In the genomic region with DNA sequence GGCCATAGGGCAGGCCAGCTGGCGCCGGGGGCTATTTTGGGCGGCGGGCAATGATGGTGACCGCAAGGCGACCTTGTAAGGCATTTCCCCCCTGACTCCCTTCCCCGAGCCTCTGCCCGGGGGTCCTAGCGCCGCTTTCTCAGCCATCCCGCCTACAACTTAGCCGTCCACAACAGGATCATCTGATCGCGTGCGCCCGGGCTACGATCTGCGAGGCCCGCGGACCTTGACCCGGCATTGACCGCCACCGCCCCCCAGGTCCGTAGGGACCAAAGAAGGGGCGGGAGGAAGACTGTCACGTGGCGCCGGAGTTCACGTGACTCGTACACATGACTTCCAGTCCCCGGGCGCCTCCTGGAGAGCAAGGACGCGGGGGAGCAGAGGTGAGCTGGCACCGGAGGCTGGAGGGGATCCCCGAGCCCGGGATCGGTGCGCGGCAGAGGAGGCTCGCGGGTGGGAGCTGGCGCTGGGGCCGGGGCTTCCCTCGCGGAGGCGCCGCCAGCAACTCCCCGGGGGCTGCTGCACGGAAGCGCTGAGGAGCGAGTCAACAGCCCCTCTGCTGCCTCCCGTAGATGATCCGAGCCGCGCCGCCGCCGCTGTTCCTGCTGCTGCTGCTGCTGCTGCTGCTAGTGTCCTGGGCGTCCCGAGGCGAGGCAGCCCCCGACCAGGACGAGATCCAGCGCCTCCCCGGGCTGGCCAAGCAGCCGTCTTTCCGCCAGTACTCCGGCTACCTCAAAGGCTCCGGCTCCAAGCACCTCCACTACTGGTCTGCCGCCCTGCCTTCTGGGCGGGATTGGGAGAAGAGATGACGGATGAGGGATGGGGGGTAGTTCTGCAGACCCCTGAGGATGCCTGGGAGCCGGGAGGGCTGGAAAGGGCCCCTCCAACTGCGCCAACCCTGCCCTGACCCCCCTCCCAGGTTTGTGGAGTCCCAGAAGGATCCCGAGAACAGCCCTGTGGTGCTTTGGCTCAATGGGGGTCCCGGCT, we compare ENCODE assay signal across 1 cellular context.
TF ChIP-seq lines count a peak whose summit lies in the region.

Gene CTSA (plus strand): TSS at position 339 of the 987 bp plus-strand sequence. CDS start 234 bp downstream, at position 573.
A gene with protein sequence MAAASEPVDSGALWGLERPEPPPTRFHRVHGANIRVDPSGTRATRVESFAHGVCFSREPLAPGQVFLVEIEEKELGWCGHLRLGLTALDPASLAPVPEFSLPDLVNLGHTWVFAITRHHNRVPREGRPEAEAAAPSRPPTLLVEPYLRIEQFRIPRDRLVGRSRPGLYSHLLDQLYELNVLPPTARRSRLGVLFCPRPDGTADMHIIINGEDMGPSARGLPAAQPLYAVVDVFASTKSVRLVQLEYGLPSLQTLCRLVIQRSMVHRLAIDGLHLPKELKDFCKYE (minus strand): TSS at position 212 of the 987 bp plus-strand sequence. CDS start 217 bp downstream, outside the sequence.

TF ChIP-seq in K562, 482 proteins besides CTCF, POLR2A, EP300 and RAD21 (continued from another document and continues in another):
- TF ChIP-seq ZNF280B (CRISPR knock-in tag; IDR thresholded peaks at IDR 0.05) (no peak), FOSL1 (tag; conservative IDR thresholded peaks at IDR 0.05) (peak; percentile 57), TSC22D4 (tag; IDR thresholded peaks at IDR 0.05) (no peak), PHTF2 (CRISPR knock-in tag; IDR thresholded peaks at IDR 0.05) (no peak), ZNF3 (CRISPR knock-in tag; IDR thresholded peaks at IDR 0.05) (no peak), CAMTA2 (CRISPR knock-in tag; conservative IDR thresholded peaks at IDR 0.05) (no peak), CBX5 (IDR thresholded peaks at IDR 0.05; ENCODE audit: borderline replicate concordance, low read depth) (no peak), HBP1 (CRISPR knock-in tag; IDR thresholded peaks at IDR 0.05) (no peak), SAFB (IDR thresholded peaks at IDR 0.05; ENCODE audit: borderline replicate concordance, low read depth, low read length) (no peak), TRIM28 (IDR thresholded peaks at IDR 0.05) (no peak), KDM5B (IDR thresholded peaks at IDR 0.05; ENCODE audit: insufficient replicate concordance, low read depth, low read length) (peak; percentile 70), ZNF408 (CRISPR knock-in tag; IDR thresholded peaks at IDR 0.05; ENCODE audit: low read depth) (no peak), NR2F6 (CRISPR knock-in tag; IDR thresholded peaks at IDR 0.05) (no peak), HES1 (IDR thresholded peaks at IDR 0.05; ENCODE audit: low read depth) (no peak), STAG1 (CRISPR knock-in tag; IDR thresholded peaks at IDR 0.05; ENCODE audit: borderline replicate concordance) (no peak), TARDBP (IDR thresholded peaks at IDR 0.05) (no peak), ZNF316 (IDR thresholded peaks at IDR 0.05) (no peak), NFIX (CRISPR knock-in tag; IDR thresholded peaks at IDR 0.05; ENCODE audit: low read depth) (no peak), U2AF2 (optimal IDR thresholded peaks at IDR 0.05; ENCODE audit: low read depth, low read length) (no peak), ZKSCAN3 (CRISPR knock-in tag; IDR thresholded peaks at IDR 0.05) (no peak), PHF21A (IDR thresholded peaks at IDR 0.05; ENCODE audit: borderline replicate concordance, low read depth) (no peak), ZNF224 (CRISPR knock-in tag; IDR thresholded peaks at IDR 0.05) (no peak), PYGO2 (tag; IDR thresholded peaks at IDR 0.05) (no peak), PHB2 (IDR thresholded peaks at IDR 0.05; ENCODE audit: low read depth) (no peak), ZNF586 (CRISPR knock-in tag; conservative IDR thresholded peaks at IDR 0.05) (no peak), PRDM10 (IDR thresholded peaks at IDR 0.05; ENCODE audit: partially characterized antibody) (no peak), TCFL5 (CRISPR knock-in tag; conservative IDR thresholded peaks at IDR 0.05) (no peak), STAT5B (CRISPR knock-in tag; IDR thresholded peaks at IDR 0.05) (no peak), ESRRB (CRISPR knock-in tag; IDR thresholded peaks at IDR 0.05; ENCODE audit: borderline replicate concordance) (no peak), YY1 (IDR thresholded peaks at IDR 0.05; ENCODE audit: borderline replicate concordance in 1 of 3, control insufficient read depth in 1 of 3, extremely low read depth in 1 of 3, insufficient read depth in 3 of 3, insufficient read length in 1 of 3, insufficient replicate concordance in 2 of 3, low read depth in 1 of 3, low read length in 2 of 3) (peak in 2 of 3 experiments; percentile 81 to 86), FOXM1 (IDR thresholded peaks at IDR 0.05; ENCODE audit: low read depth) (no peak), FOXM1 (CRISPR knock-in tag; IDR thresholded peaks at IDR 0.05; ENCODE audit: low read depth) (no peak), KLF10 (CRISPR knock-in tag; IDR thresholded peaks at IDR 0.05) (no peak), ZBTB43 (CRISPR knock-in tag; IDR thresholded peaks at IDR 0.05) (no peak)
- TF ChIP-seq, protein P1, sequence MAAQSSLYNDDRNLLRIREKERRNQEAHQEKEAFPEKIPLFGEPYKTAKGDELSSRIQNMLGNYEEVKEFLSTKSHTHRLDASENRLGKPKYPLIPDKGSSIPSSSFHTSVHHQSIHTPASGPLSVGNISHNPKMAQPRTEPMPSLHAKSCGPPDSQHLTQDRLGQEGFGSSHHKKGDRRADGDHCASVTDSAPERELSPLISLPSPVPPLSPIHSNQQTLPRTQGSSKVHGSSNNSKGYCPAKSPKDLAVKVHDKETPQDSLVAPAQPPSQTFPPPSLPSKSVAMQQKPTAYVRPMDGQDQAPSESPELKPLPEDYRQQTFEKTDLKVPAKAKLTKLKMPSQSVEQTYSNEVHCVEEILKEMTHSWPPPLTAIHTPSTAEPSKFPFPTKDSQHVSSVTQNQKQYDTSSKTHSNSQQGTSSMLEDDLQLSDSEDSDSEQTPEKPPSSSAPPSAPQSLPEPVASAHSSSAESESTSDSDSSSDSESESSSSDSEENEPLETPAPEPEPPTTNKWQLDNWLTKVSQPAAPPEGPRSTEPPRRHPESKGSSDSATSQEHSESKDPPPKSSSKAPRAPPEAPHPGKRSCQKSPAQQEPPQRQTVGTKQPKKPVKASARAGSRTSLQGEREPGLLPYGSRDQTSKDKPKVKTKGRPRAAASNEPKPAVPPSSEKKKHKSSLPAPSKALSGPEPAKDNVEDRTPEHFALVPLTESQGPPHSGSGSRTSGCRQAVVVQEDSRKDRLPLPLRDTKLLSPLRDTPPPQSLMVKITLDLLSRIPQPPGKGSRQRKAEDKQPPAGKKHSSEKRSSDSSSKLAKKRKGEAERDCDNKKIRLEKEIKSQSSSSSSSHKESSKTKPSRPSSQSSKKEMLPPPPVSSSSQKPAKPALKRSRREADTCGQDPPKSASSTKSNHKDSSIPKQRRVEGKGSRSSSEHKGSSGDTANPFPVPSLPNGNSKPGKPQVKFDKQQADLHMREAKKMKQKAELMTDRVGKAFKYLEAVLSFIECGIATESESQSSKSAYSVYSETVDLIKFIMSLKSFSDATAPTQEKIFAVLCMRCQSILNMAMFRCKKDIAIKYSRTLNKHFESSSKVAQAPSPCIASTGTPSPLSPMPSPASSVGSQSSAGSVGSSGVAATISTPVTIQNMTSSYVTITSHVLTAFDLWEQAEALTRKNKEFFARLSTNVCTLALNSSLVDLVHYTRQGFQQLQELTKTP (IDR thresholded peaks at IDR 0.05; ENCODE audit: low read depth in 1 of 2, partially characterized antibody in 2 of 2), result peak in 1 of 2 experiments; percentile 85
- TF ChIP-seq, protein P2, sequence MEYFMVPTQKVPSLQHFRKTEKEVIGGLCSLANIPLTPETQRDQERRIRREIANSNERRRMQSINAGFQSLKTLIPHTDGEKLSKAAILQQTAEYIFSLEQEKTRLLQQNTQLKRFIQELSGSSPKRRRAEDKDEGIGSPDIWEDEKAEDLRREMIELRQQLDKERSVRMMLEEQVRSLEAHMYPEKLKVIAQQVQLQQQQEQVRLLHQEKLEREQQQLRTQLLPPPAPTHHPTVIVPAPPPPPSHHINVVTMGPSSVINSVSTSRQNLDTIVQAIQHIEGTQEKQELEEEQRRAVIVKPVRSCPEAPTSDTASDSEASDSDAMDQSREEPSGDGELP (CRISPR knock-in tag; IDR thresholded peaks at IDR 0.05; ENCODE audit: borderline replicate concordance), result peak; percentile 89
- TF ChIP-seq, protein P3, sequence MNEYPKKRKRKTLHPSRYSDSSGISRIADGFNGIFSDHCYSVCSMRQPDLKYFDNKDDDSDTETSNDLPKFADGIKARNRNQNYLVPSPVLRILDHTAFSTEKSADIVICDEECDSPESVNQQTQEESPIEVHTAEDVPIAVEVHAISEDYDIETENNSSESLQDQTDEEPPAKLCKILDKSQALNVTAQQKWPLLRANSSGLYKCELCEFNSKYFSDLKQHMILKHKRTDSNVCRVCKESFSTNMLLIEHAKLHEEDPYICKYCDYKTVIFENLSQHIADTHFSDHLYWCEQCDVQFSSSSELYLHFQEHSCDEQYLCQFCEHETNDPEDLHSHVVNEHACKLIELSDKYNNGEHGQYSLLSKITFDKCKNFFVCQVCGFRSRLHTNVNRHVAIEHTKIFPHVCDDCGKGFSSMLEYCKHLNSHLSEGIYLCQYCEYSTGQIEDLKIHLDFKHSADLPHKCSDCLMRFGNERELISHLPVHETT (CRISPR knock-in tag; conservative IDR thresholded peaks at IDR 0.05 in 1 of 2, IDR thresholded peaks at IDR 0.05 in 1 of 2), result peak in 1 of 2 experiments; percentile 64; a peak in 1 of 4 replicates
